9 cellular contexts compared by ENCODE assay signal in the genomic region with DNA sequence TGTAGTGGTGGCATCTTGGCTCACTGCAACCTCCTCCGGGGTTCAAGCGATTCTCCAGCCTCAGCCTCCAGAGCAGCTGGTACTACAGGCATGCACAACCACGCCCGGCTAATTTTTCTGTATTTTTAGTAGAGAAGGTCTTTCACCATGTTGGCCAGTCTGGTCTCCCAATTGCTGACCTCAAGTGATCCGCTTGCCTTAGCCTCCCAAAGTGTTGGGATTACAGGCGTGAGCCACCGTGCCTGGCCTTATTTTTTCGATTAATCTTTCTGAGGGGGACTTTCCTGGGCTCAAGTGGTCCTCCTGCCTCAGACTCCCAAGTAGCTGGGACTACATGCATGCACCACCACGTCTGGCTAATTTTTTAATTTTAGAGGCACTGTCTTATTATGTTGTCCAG. TPM values are rescaled to one million over a fixed set of nuclear protein-coding genes. Genes with fewer than 3 reads are reported as not detected.
DNase-seq lines count a peak whose midpoint lies in the region; ATAC-seq and TF ChIP-seq lines count a peak whose summit lies in the region.
"Had no signal": no experiment of that assay in that cellular context is flagged by ENCODE, and none has a peak within 500 bp of the region (broad histone marks: within the 10 kb centered on the region; RNA-seq: fewer than 3 reads in every experiment).

No MANE protein-coding gene starts in this region.

- intact Hi-C loops in breast epithelium (cut with DNase I; ENCODE audit: low total_unique reads): no loop called here

- peaks cover 4 to 7% of the 10 kb centered on the region in 2 donors for H3K36me3 Mint-ChIP-seq in naive B cell

- peak overlapping the region; percentile 81 for H3K4me3 ChIP-seq in HUES6 (ENCODE audit: low read depth, low read length)
- peak overlapping the region; percentile 51 to 65 (median 58) for H3K4me3 ChIP-seq in breast epithelium

- H3K9me3 ChIP-seq in HUES6 (ENCODE audit: control insufficient read depth, insufficient read depth, low read depth, low read length) (no peaks in the 10 kb centered on the region), breast epithelium (no peaks in the 10 kb centered on the region)

- peak overlapping the region; percentile 79 for H3K9ac ChIP-seq in HUES6 (ENCODE audit: low read length)

- H3K4me1 ChIP-seq in HUES6 (ENCODE audit: control insufficient read depth, insufficient read depth, low read length) (0 out of 2 replicates have a peak, but pooled peaks cover 5% of the 10 kb centered on the region), breast epithelium (peaks cover 0 to 6% of the 10 kb centered on the region in 2 donors)

- peak overlapping the region; percentile 93 to 100 (median 98) for H3K4me3 Mint-ChIP-seq in naive B cell

- ATAC-seq in naive B cell (ENCODE audit: low read depth in 2 of 2) (no peak), GM21515 (IDR thresholded peaks at IDR 0.05; ENCODE audit: unreplicated experiment) (no peak), HG03354 (IDR thresholded peaks at IDR 0.05; ENCODE audit: poor library complexity, severe bottlenecking, unreplicated experiment) (no peak)

- peaks cover 16 to 48% (median 36%) of the 10 kb centered on the region in 3 donors for H3K4me1 Mint-ChIP-seq in naive B cell

- H3K27ac ChIP-seq in 22Rv1 (peak overlapping the region; percentile 77), HUES6 (ENCODE audit: low read depth, low read length) (peak overlapping the region; percentile 43; the same call in 1 of the 2 replicates), breast epithelium (peak overlapping the region; percentile 87 to 88)

- no peaks in the 10 kb centered on the region for H3K27me3 Mint-ChIP-seq in naive B cell

- peak overlapping the region; percentile 99 to 100 (median 100) for H3K27ac Mint-ChIP-seq in naive B cell

- no peaks in the 10 kb centered on the region for H3K9me3 Mint-ChIP-seq in naive B cell

- DNase-seq in breast epithelium (ENCODE audit: low spot score in 2 of 2) (peak in 1 of 2 donors; percentile 17), naive B cell (no peak), HuH-7.5 (ENCODE audit: low spot score) (no peak)
- DNase-seq in stimulated activated CD4-positive, alpha-beta T cell treated with anti-CD3 and anti-CD28 coated beads, Interleukin-12 subunit alpha, Interleukin-12 subunit beta, amount 100 ng/mL, for 4 hours: no peak
- DNase-seq: DMS53 had no signal

- TF ChIP-seq CTCF in 22Rv1 (IDR thresholded peaks at IDR 0.05) (no peak), breast epithelium (IDR thresholded peaks at IDR 0.05) (no peak)

- H3K36me3 ChIP-seq in HUES6 (ENCODE audit: control insufficient read depth, insufficient read depth, low read length) (peaks cover 26% of the 10 kb centered on the region), breast epithelium (peaks cover 5% of the 10 kb centered on the region)

- TF ChIP-seq POLR2A in breast epithelium (IDR thresholded peaks at IDR 0.05): no peak

- no peaks in the 10 kb centered on the region for H3K27me3 ChIP-seq in HUES6 (ENCODE audit: control insufficient read depth, insufficient read depth, low read length)
- no peaks in the 10 kb centered on the region for H3K27me3 ChIP-seq in breast epithelium

RNA-seq across cellular contexts. Expression of gene SNU13, which starts 5.6 kb away (rescaled TPM):
- 100 to 1,000 TPM in 2 of 3 donors, 10 to 100 TPM in 1; 97.9 to 145 (median 127) TPM for total RNA-seq in breast epithelium
- 100 to 1,000 TPM; 264 to 311 (median 271) TPM for polyA plus RNA-seq in naive B cell (ENCODE audit: low read depth in 6 of 6)

RNA-seq across cellular contexts. Expression of gene MEI1, which starts 16.3 kb away (rescaled TPM):
- total RNA-seq in breast epithelium: 10 to 100 TPM in 1 of 3 donors, 1 to 10 TPM in 2; 1.3 to 12.1 (median 4.3) TPM
- 100 to 1,000 TPM in 1 of 6 donors, 10 to 100 TPM in 5; 75.0 to 160 (median 83.4) TPM for polyA plus RNA-seq in naive B cell (ENCODE audit: low read depth in 6 of 6)
